14 cellular contexts compared by ENCODE assay signal in genomic region chr21:38897532-38898421, GRCh38.
DNase-seq lines count a peak whose midpoint lies in the region; ATAC-seq and TF ChIP-seq lines count a peak whose summit lies in the region.
"Had no signal": no experiment of that assay in that cellular context is flagged by ENCODE, and none has a peak within 500 bp of the region (broad histone marks: within the 10 kb centered on the region; RNA-seq: fewer than 3 reads in every experiment).

No MANE protein-coding gene starts in this region.

- H3K27me3 ChIP-seq in DND-41 (ENCODE audit: insufficient read depth, low read length, poor library complexity) = no peaks in the 10 kb centered on the region

- no peak for DNase-seq in DND-41
- DNase-seq in NCI-H2029 treated with DMSO at 0.1 percent for 48 hours (lab: John Stamatoyannopoulos, UW) = peak; percentile 45
- DNase-seq in SHP77 treated with DMSO at 0.1 percent for 48 hours (lab: John Stamatoyannopoulos, UW) = peak; percentile 90
- DNase-seq in omental fat pad (ENCODE audit: low spot score) = no peak
- DNase-seq in foreskin fibroblast = no peak
- DNase-seq in stimulated activated naive CD8-positive, alpha-beta T cell treated with anti-CD3 and anti-CD28 coated beads, Interleukin-15, Interleukin-2, amounts not matched to agents 100 U/mL and 50 U/mL, for 24 hours = no peak
- DNase-seq: activated naive CD8-positive, alpha-beta T cell treated with anti-CD3 and anti-CD28 coated beads, Interleukin-2, amount 50 U/mL, for 24 hours; C1 segment of cervical spinal cord; nephron progenitor cell; stimulated activated naive CD4-positive, alpha-beta T cell treated with Interleukin-2 at 50 U/mL for 16 hours; T-cell had no signal

- no peak overlapping the region for H3K27ac ChIP-seq in DND-41 (ENCODE audit: low read length)

- H3K9ac ChIP-seq in DND-41 (ENCODE audit: low read depth, low read length) = no peak overlapping the region

- no peaks in the 10 kb centered on the region for H4K20me1 ChIP-seq in DND-41 (ENCODE audit: insufficient read depth, low read length)

- TF ChIP-seq CTCF in DND-41 (IDR thresholded peaks at IDR 0.05; ENCODE audit: borderline replicate concordance, extremely low read depth, low read length, poor library complexity, severe bottlenecking) = no peak
- no peak for TF ChIP-seq CTCF in omental fat pad (IDR thresholded peaks at IDR 0.05)
- TF ChIP-seq CTCF in foreskin fibroblast (IDR thresholded peaks at IDR 0.05; ENCODE audit: low read depth, low read length) = no peak

- H3K4me1 ChIP-seq in DND-41 (ENCODE audit: insufficient read depth, low read length) = peaks cover 8% of the 10 kb centered on the region; the same call in 1 of the 2 replicates

- H3K4me2 ChIP-seq in DND-41 (ENCODE audit: insufficient read depth, low read length) = no peak overlapping the region

- no peak overlapping the region; the same call in 1 of the 2 replicates for H2AFZ ChIP-seq in DND-41 (ENCODE audit: low read depth, low read length)

- peak; percentile 71 for ATAC-seq in DND-41 (ENCODE audit: insufficient read depth, low read depth)
- ATAC-seq in omental fat pad (ENCODE audit: low FRiP score) = peak; percentile 42
- no peak for ATAC-seq in HG03175 (IDR thresholded peaks at IDR 0.05; ENCODE audit: unreplicated experiment)
- ATAC-seq in stimulated activated naive CD8-positive, alpha-beta T cell treated with anti-CD3 and anti-CD28 coated beads, Interleukin-15, Interleukin-2, amounts not matched to agents 100 U/mL and 50 U/mL, for 24 hours = no peak
- ATAC-seq in HG02759 (IDR thresholded peaks at IDR 0.05; ENCODE audit: unreplicated experiment) = no peak
- ATAC-seq: activated naive CD8-positive, alpha-beta T cell treated with anti-CD3 and anti-CD28 coated beads, Interleukin-2, amount 50 U/mL, for 24 hours; Panc1; T-cell had no signal

- H3K4me3 ChIP-seq in DND-41 (ENCODE audit: low read depth in 1 of 2, low read length in 2 of 2) (no peak overlapping the region), foreskin fibroblast (ENCODE audit: low read depth in 1 of 2, low read length in 2 of 2) (no peak overlapping the region)

- no peaks in the 10 kb centered on the region for H3K79me2 ChIP-seq in DND-41 (ENCODE audit: insufficient read depth, low read length)

- no peaks in the 10 kb centered on the region for H3K9me3 ChIP-seq in DND-41 (ENCODE audit: insufficient read depth, low read length, severe bottlenecking)

- H3K36me3 ChIP-seq in DND-41 (ENCODE audit: insufficient read depth, low read length) = no peaks in the 10 kb centered on the region

Comparison
In these comparisons a context has a peak if more than half of its experiments do, and no peak if none do; other contexts are left out.
1. ATAC-seq: peak in DND-41 (single experiment) and omental fat pad (single experiment); none in HG03175 (single experiment), stimulated activated naive CD8-positive, alpha-beta T cell treated with anti-CD3 and anti-CD28 coated beads, Interleukin-15, Interleukin-2, amounts not matched to agents 100 U/mL and 50 U/mL, for 24 hours (single experiment) and HG02759 (single experiment).
2. DNase-seq: peak in NCI-H2029 treated with DMSO at 0.1 percent for 48 hours (single experiment) and SHP77 treated with DMSO at 0.1 percent for 48 hours (single experiment); none in DND-41 (single experiment), omental fat pad (single experiment), foreskin fibroblast (0 of 2) and stimulated activated naive CD8-positive, alpha-beta T cell treated with anti-CD3 and anti-CD28 coated beads, Interleukin-15, Interleukin-2, amounts not matched to agents 100 U/mL and 50 U/mL, for 24 hours (single experiment).